In genomic region chr19:13521066-13521465, GRCh38 we compare ENCODE assay signal across 22 cellular contexts.
"Had no signal": no experiment of that assay in that cellular context is flagged by ENCODE, and none has a peak within 500 bp of the region (broad histone marks: within the 10 kb centered on the region; RNA-seq: fewer than 3 reads in every experiment).

No MANE protein-coding gene starts in this region.

- H3K36me3 ChIP-seq: left ventricle myocardium inferior, lower lobe of right lung, neural progenitor cell, ovary, right atrium auricular region had no signal

- H3K27me3 ChIP-seq: hepatocyte, ovary, right atrium auricular region had no signal

- H3K79me2 ChIP-seq: hepatocyte had no signal

- H3K4me3 ChIP-seq: hepatocyte, left ventricle myocardium inferior, lower lobe of right lung, neural progenitor cell, ovary, right atrium auricular region had no signal

- H3K4me2 ChIP-seq: hepatocyte, neural progenitor cell had no signal

- H3K9ac ChIP-seq: neural progenitor cell had no signal

- H3K4me1 Mint-ChIP-seq: endodermal cell, memory B cell, neural progenitor cell had no signal

- H3K36me3 Mint-ChIP-seq: neural progenitor cell had no signal

- DNase-seq: effector CD4-positive, alpha-beta T cell; endodermal cell; erythroblast; foreskin melanocyte; head of caudate nucleus; kidney; left cardiac atrium; left ventricle myocardium inferior; lower lobe of right lung; midbrain; nucleus accumbens; ovary; small intestine; stimulated activated CD4-positive, alpha-beta T cell treated with anti-CD3 and anti-CD28 coated beads, Interleukin-12 subunit alpha, Interleukin-12 subunit beta, amount 100 ng/mL, for 4 hours; stimulated activated CD4-positive, alpha-beta T cell treated with anti-CD3 and anti-CD28 coated beads, Interleukin-2, amount 100 ng/mL, for 48 hours; stimulated activated naive CD4-positive, alpha-beta T cell treated with Interleukin-2 at 50 U/mL for 16 hours; trophoblast cell had no signal

- H2AFZ ChIP-seq: hepatocyte, neural progenitor cell had no signal

- H3K4me1 ChIP-seq: left ventricle myocardium inferior, lower lobe of right lung, neural progenitor cell, right atrium auricular region had no signal

- H3K27ac Mint-ChIP-seq: endodermal cell; memory B cell; natural killer cell treated with Interleukin-12 subunit alpha and Interleukin-12 subunit beta and Interleukin-15 and Interleukin-18, amount 100 ng/mL, for 72 hours; neural progenitor cell had no signal

- H3K9me3 Mint-ChIP-seq: natural killer cell treated with Interleukin-12 subunit alpha and Interleukin-12 subunit beta and Interleukin-15 and Interleukin-18, amount 100 ng/mL, for 72 hours had no signal

- ATAC-seq: left cardiac atrium; lower lobe of right lung; natural killer cell treated with Interleukin-12 subunit alpha and Interleukin-12 subunit beta and Interleukin-15 and Interleukin-18, amount 100 ng/mL, for 72 hours had no signal

- H3K27ac ChIP-seq: hepatocyte, left ventricle myocardium inferior, lower lobe of right lung, neural progenitor cell, ovary, right atrium auricular region had no signal

- H3K4me3 Mint-ChIP-seq: endodermal cell; memory B cell; natural killer cell treated with Interleukin-12 subunit alpha and Interleukin-12 subunit beta and Interleukin-15 and Interleukin-18, amount 100 ng/mL, for 72 hours; neural progenitor cell had no signal
